32 cellular contexts compared by ENCODE assay signal in genomic region chr1:160818207-160818935, GRCh38. TPM values are rescaled to one million over a fixed set of nuclear protein-coding genes. Genes with fewer than 3 reads are reported as not detected.
DNase-seq lines count a peak whose midpoint lies in the region; ATAC-seq and TF ChIP-seq lines count a peak whose summit lies in the region.
"Had no signal": no experiment of that assay in that cellular context is flagged by ENCODE, and none has a peak within 500 bp of the region (broad histone marks: within the 10 kb centered on the region; RNA-seq: fewer than 3 reads in every experiment).

No MANE protein-coding gene starts in this region.

- H3K27me3 Mint-ChIP-seq in activated naive CD8-positive, alpha-beta T cell = no peaks in the 10 kb centered on the region
- H3K27me3 Mint-ChIP-seq in activated naive CD8-positive, alpha-beta T cell treated with anti-CD3 and anti-CD28 coated beads for 36 hours = no peaks in the 10 kb centered on the region
- no peaks in the 10 kb centered on the region for H3K27me3 Mint-ChIP-seq in memory B cell
- H3K27me3 Mint-ChIP-seq: activated naive CD8-positive, alpha-beta T cell treated with anti-CD3 and anti-CD28 coated beads, Interleukin-2, amount 10 ng/mL, durations not matched to agents 7 days and 5 days; naive B cell had no signal

- 74% methylated on average over 9 of the region's 9 CpGs for WGBS in mammary epithelial cell (ENCODE audit: low coverage, missing lambda C conversion rate)

- no peaks in the 10 kb centered on the region for H3F3A ChIP-seq in PC-3 (ENCODE audit: low read length, unreplicated experiment)

- no peaks in the 10 kb centered on the region for H3K9me3 Mint-ChIP-seq in activated naive CD8-positive, alpha-beta T cell (ENCODE audit: low read depth)
- no peaks in the 10 kb centered on the region for H3K9me3 Mint-ChIP-seq in activated naive CD8-positive, alpha-beta T cell treated with anti-CD3 and anti-CD28 coated beads for 36 hours
- H3K9me3 Mint-ChIP-seq in memory B cell = no peaks in the 10 kb centered on the region
- H3K9me3 Mint-ChIP-seq: activated naive CD8-positive, alpha-beta T cell treated with anti-CD3 and anti-CD28 coated beads, Interleukin-2, amount 10 ng/mL, durations not matched to agents 7 days and 5 days; activated T-helper 1 cell treated with anti-CD3 and anti-CD28 coated beads, Interleukin-12 subunit alpha, Interleukin-12 subunit beta, Interleukin-2, Interleukin-4 antibody, amounts not matched to agents 30 ng/mL and 10 ng/mL and 1 ng/mL, durations not matched to agents 14 hours and 24 hours and 36 hours; dendritic cell treated with granulocyte-macrophage colony-stimulating factor and Interleukin-4, amounts not matched to agents 40 ng/mL and 50 ng/mL, for 4 days; mesothelial cell of epicardium; naive B cell had no signal

- H3K9me2 ChIP-seq in PC-3 (replicated peaks; ENCODE audit: low read length) = no peaks in the 10 kb centered on the region

- peaks cover 13% of the 10 kb centered on the region for H3K4me1 Mint-ChIP-seq in activated naive CD8-positive, alpha-beta T cell (ENCODE audit: low read depth)
- peaks cover 12% of the 10 kb centered on the region for H3K4me1 Mint-ChIP-seq in activated naive CD8-positive, alpha-beta T cell treated with anti-CD3 and anti-CD28 coated beads for 36 hours
- no peaks in the 10 kb centered on the region for H3K4me1 Mint-ChIP-seq in memory B cell

- ATAC-seq in PC-3 = peak; percentile 20; the same call in 1 of the 2 replicates
- ATAC-seq in memory B cell (ENCODE audit: low read depth) = no peak
- ATAC-seq in GM18498 (IDR thresholded peaks at IDR 0.05; ENCODE audit: unreplicated experiment) = no peak
- ATAC-seq: gastroesophageal sphincter, left lung had no signal

- H3K27me3 ChIP-seq in PC-3 (ENCODE audit: low read length) (no peaks in the 10 kb centered on the region), mammary epithelial cell (ENCODE audit: insufficient read depth, low read length) (no peaks in the 10 kb centered on the region)
- H3K27me3 ChIP-seq: BLaER1 treated with 17β-estradiol and CSF1 and Interleukin-3, amounts not matched to agents 10 nM and 100 nM; left lung; right atrium auricular region; spleen had no signal

- H3K27ac Mint-ChIP-seq in activated naive CD8-positive, alpha-beta T cell = peak overlapping the region; percentile 70
- H3K27ac Mint-ChIP-seq in activated naive CD8-positive, alpha-beta T cell treated with anti-CD3 and anti-CD28 coated beads for 36 hours = no peak overlapping the region
- peak overlapping the region; percentile 88 for H3K27ac Mint-ChIP-seq in memory B cell
- H3K27ac Mint-ChIP-seq: activated naive CD8-positive, alpha-beta T cell treated with anti-CD3 and anti-CD28 coated beads, Interleukin-2, amount 10 ng/mL, durations not matched to agents 7 days and 5 days; activated T-helper 1 cell treated with anti-CD3 and anti-CD28 coated beads, Interleukin-12 subunit alpha, Interleukin-12 subunit beta, Interleukin-2, Interleukin-4 antibody, amounts not matched to agents 30 ng/mL and 10 ng/mL and 1 ng/mL, durations not matched to agents 14 hours and 24 hours and 36 hours; dendritic cell treated with granulocyte-macrophage colony-stimulating factor and Interleukin-4, amounts not matched to agents 40 ng/mL and 50 ng/mL, for 4 days; mesothelial cell of epicardium had no signal

- no peaks in the 10 kb centered on the region for H3K9me3 ChIP-seq in PC-3 (ENCODE audit: low read length)
- H3K9me3 ChIP-seq in mammary epithelial cell (replicated peaks; ENCODE audit: insufficient read depth, low read length) = no peaks in the 10 kb centered on the region
- H3K9me3 ChIP-seq: BLaER1 treated with 17β-estradiol and CSF1 and Interleukin-3, amounts not matched to agents 10 nM and 100 nM; gastroesophageal sphincter; left lung; right atrium auricular region; spleen had no signal

- intact Hi-C loops in PC-3 (cut with micrococcal nuclease) (no loop called here), mammary epithelial cell (cut with micrococcal nuclease) (no loop called here)

- TF ChIP-seq CTCF in PC-3 (conservative IDR thresholded peaks at IDR 0.05; ENCODE audit: low read depth, low read length) (no peak), mammary epithelial cell (conservative IDR thresholded peaks at IDR 0.05 in 1 of 2, IDR thresholded peaks at IDR 0.05 in 1 of 2; ENCODE audit: extremely low read depth in 1 of 2, insufficient read depth in 1 of 2, low read depth in 1 of 2, low read length in 2 of 2) (no peak)

- peaks cover 2% of the 10 kb centered on the region for H3K36me3 Mint-ChIP-seq in activated naive CD8-positive, alpha-beta T cell
- H3K36me3 Mint-ChIP-seq in activated naive CD8-positive, alpha-beta T cell treated with anti-CD3 and anti-CD28 coated beads for 36 hours = peaks cover 18% of the 10 kb centered on the region
- H3K36me3 Mint-ChIP-seq in memory B cell = peaks cover 46% of the 10 kb centered on the region
- H3K36me3 Mint-ChIP-seq: mesothelial cell of epicardium had no signal

- no TSS peak for BruUV-seq in PC-3 (replicated peaks; lab: Mats Ljungman, UMichigan)
- BruUV-seq in mammary epithelial cell (replicated peaks; lab: Mats Ljungman, UMichigan) = no TSS peak

- no peak for DNase-seq in activated naive CD8-positive, alpha-beta T cell treated with anti-CD3 and anti-CD28 coated beads for 36 hours
- DNase-seq in PC-3 = no peak
- DNase-seq in memory B cell (ENCODE audit: low spot score in 2 of 2) = no peak
- DNase-seq in mammary epithelial cell = no peak
- no peak for DNase-seq in epidermal melanocyte (ENCODE audit: insufficient read length, low spot score)
- DNase-seq: activated naive CD8-positive, alpha-beta T cell treated with anti-CD3 and anti-CD28 coated beads, Interleukin-2, amount 10 ng/mL, durations not matched to agents 7 days and 5 days; caudate nucleus; left lung; MV-4-11; naive B cell; NCI-H1436 treated with DMSO at 0.1 percent for 48 hours; NCI-H2107; NCI-H446; NCI-H774; spleen; stimulated activated CD4-positive, alpha-beta T cell treated with anti-CD3 and anti-CD28 coated beads, Interleukin-2, amount 100 ng/mL, for 48 hours; T-helper 1 cell; trophoblast cell had no signal

- no peak overlapping the region for H3K4me3 ChIP-seq in PC-3 (ENCODE audit: low read length)
- H3K4me3 ChIP-seq in mammary epithelial cell (replicated peaks in 1 of 3; ENCODE audit: insufficient read depth in 1 of 3, low read depth in 2 of 3, low read length in 3 of 3) = no peak overlapping the region
- H3K4me3 ChIP-seq: BLaER1 treated with 17β-estradiol and CSF1 and Interleukin-3, amounts not matched to agents 10 nM and 100 nM; gastroesophageal sphincter; left lung; right atrium auricular region; spleen had no signal

- H3K27ac ChIP-seq in PC-3 (ENCODE audit: low read length) (no peak overlapping the region), mammary epithelial cell (ENCODE audit: insufficient read depth, low read depth, low read length) (no peak overlapping the region)
- H3K27ac ChIP-seq: BLaER1 treated with 17β-estradiol and CSF1 and Interleukin-3, amounts not matched to agents 10 nM and 100 nM; gastroesophageal sphincter; HL-60; left lung; right atrium auricular region; RWPE1; spleen had no signal

- H4K20me1 ChIP-seq in PC-3 (ENCODE audit: low read length) (no peaks in the 10 kb centered on the region), mammary epithelial cell (ENCODE audit: insufficient read depth, low read length) (no peaks in the 10 kb centered on the region)
- H4K20me1 ChIP-seq: BLaER1 treated with 17β-estradiol and CSF1 and Interleukin-3, amounts not matched to agents 10 nM and 100 nM had no signal

- no peak overlapping the region for H3K4me3 Mint-ChIP-seq in activated naive CD8-positive, alpha-beta T cell
- no peak overlapping the region for H3K4me3 Mint-ChIP-seq in activated naive CD8-positive, alpha-beta T cell treated with anti-CD3 and anti-CD28 coated beads for 36 hours
- H3K4me3 Mint-ChIP-seq in memory B cell = no peak overlapping the region
- H3K4me3 Mint-ChIP-seq: activated naive CD8-positive, alpha-beta T cell treated with anti-CD3 and anti-CD28 coated beads, Interleukin-2, amount 10 ng/mL, durations not matched to agents 7 days and 5 days; activated T-helper 1 cell treated with anti-CD3 and anti-CD28 coated beads, Interleukin-12 subunit alpha, Interleukin-12 subunit beta, Interleukin-2, Interleukin-4 antibody, amounts not matched to agents 30 ng/mL and 10 ng/mL and 1 ng/mL, durations not matched to agents 14 hours and 24 hours and 36 hours; dendritic cell treated with granulocyte-macrophage colony-stimulating factor and Interleukin-4, amounts not matched to agents 40 ng/mL and 50 ng/mL, for 4 days; mesothelial cell of epicardium had no signal

- H2AFZ ChIP-seq in PC-3 (ENCODE audit: low read length) = no peak overlapping the region
- no peak overlapping the region for H2AFZ ChIP-seq in mammary epithelial cell (ENCODE audit: low read depth, low read length)

- CTCF ChIA-PET in PC-3 (lab: Charles Lee) (no interaction called here), mammary epithelial cell (lab: Charles Lee; ENCODE audit: low non-redundant PET) (no interaction called here)

- dilution Hi-C loops in mammary epithelial cell (cut with HindIII; ENCODE audit: low sequenced_read_pairs) = no loop called here

- H3K9ac ChIP-seq in PC-3 (ENCODE audit: low read length) = no peak overlapping the region
- no peak overlapping the region for H3K9ac ChIP-seq in mammary epithelial cell (ENCODE audit: insufficient read depth, low read length)
- H3K9ac ChIP-seq: BLaER1 treated with 17β-estradiol and CSF1 and Interleukin-3, amounts not matched to agents 10 nM and 100 nM had no signal

- POLR2A ChIA-PET in PC-3 (lab: Charles Lee; ENCODE audit: unreplicated experiment) = no interaction called here

- H3K4me1 ChIP-seq in PC-3 (ENCODE audit: insufficient read depth, low read length) (peaks cover 5% of the 10 kb centered on the region), mammary epithelial cell (ENCODE audit: insufficient read depth, low read length) (peaks cover 5% of the 10 kb centered on the region)
- H3K4me1 ChIP-seq: BLaER1 treated with 17β-estradiol and CSF1 and Interleukin-3, amounts not matched to agents 10 nM and 100 nM; gastroesophageal sphincter; left lung; right atrium auricular region; spleen had no signal

- H3K4me2 ChIP-seq in PC-3 (ENCODE audit: low read length) (no peak overlapping the region), mammary epithelial cell (ENCODE audit: insufficient read depth, low read depth, low read length) (no peak overlapping the region)
- H3K4me2 ChIP-seq: BLaER1 treated with 17β-estradiol and CSF1 and Interleukin-3, amounts not matched to agents 10 nM and 100 nM had no signal

- in situ Hi-C loops in mammary epithelial cell (cut with MboI; ENCODE audit: low sequenced_read_pairs in 2 of 2) = no loop called here

- H3K79me2 ChIP-seq in PC-3 (ENCODE audit: low read length) = no peaks in the 10 kb centered on the region
- H3K79me2 ChIP-seq in mammary epithelial cell (ENCODE audit: insufficient read depth, low read length) = no peaks in the 10 kb centered on the region

- H3K36me3 ChIP-seq in PC-3 (ENCODE audit: low read depth, low read length) (no peaks in the 10 kb centered on the region), mammary epithelial cell (ENCODE audit: insufficient read depth, low read length) (no peaks in the 10 kb centered on the region)
- H3K36me3 ChIP-seq: gastroesophageal sphincter, left lung, right atrium auricular region had no signal

RNA-seq across cellular contexts. Expression of gene LY9, which starts 22.4 kb away (rescaled TPM):
- 10 to 100 TPM; 28.3 to 29.0 TPM for total RNA-seq in activated naive CD8-positive, alpha-beta T cell treated with anti-CD3 and anti-CD28 coated beads for 36 hours
- total RNA-seq in PC-3 (2014; rRNA removed) (not detected in 2 replicates), mammary epithelial cell (not detected)
- not detected for polyA plus RNA-seq in mammary epithelial cell
- polyA minus RNA-seq in mammary epithelial cell = not detected
- total RNA-seq: astrocyte, fibroblast of lung, LHCN-M2, mesothelial cell of epicardium had no signal
- polyA plus RNA-seq: AG04450, fibroblast of lung had no signal

RNA-seq across cellular contexts. Expression of gene CD244, which starts 44.3 kb away (rescaled TPM):
- under 1 TPM; 0.28 to 0.37 TPM for total RNA-seq in activated naive CD8-positive, alpha-beta T cell treated with anti-CD3 and anti-CD28 coated beads for 36 hours
- total RNA-seq in PC-3 (2014; rRNA removed) (not detected in 2 replicates), mammary epithelial cell (not detected)
- polyA plus RNA-seq in mammary epithelial cell = not detected
- polyA minus RNA-seq in mammary epithelial cell = not detected
- total RNA-seq: astrocyte, fibroblast of lung, LHCN-M2, mesothelial cell of epicardium had no signal
- polyA plus RNA-seq: AG04450, fibroblast of lung had no signal

Comparison
In these comparisons a context has a peak if more than half of its experiments do, and no peak if none do; other contexts are left out.
1. RNA of gene LY9, which starts 22.4 kb away (total RNA-seq): 28.3 to 29.0 TPM in activated naive CD8-positive, alpha-beta T cell treated with anti-CD3 and anti-CD28 coated beads for 36 hours; not detected in PC-3 and not detected in mammary epithelial cell; every median in the first group is over 10 times any median in the second.